2 cellular contexts compared by ENCODE assay signal in genomic region chr2:70143314-70144150, GRCh38.
TF ChIP-seq lines count a peak whose summit lies in the region.

No MANE protein-coding gene starts in this region.

TF ChIP-seq in HEK293T, 16 proteins besides CTCF, POLR2A, EP300 and RAD21 (continued from another document):
- TF ChIP-seq, protein P1, sequence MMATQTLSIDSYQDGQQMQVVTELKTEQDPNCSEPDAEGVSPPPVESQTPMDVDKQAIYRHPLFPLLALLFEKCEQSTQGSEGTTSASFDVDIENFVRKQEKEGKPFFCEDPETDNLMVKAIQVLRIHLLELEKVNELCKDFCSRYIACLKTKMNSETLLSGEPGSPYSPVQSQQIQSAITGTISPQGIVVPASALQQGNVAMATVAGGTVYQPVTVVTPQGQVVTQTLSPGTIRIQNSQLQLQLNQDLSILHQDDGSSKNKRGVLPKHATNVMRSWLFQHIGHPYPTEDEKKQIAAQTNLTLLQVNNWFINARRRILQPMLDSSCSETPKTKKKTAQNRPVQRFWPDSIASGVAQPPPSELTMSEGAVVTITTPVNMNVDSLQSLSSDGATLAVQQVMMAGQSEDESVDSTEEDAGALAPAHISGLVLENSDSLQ (IDR thresholded peaks at IDR 0.05) = peak; percentile 82
- TF ChIP-seq FOXM1 (IDR thresholded peaks at IDR 0.05; ENCODE audit: borderline replicate concordance) (no peak), ARNT (IDR thresholded peaks at IDR 0.05) (no peak)

TF ChIP-seq in SK-N-SH, 30 proteins besides CTCF, POLR2A, EP300 and RAD21 (continued from another document):
- TF ChIP-seq REST (IDR thresholded peaks at IDR 0.05; ENCODE audit: low read depth, low read length) = peak; percentile 54
- no peak for TF ChIP-seq CHD2 (IDR thresholded peaks at IDR 0.05; ENCODE audit: low read length, partially characterized antibody)
